In genomic region chr2:240678043-240678442, GRCh38 we compare ENCODE assay signal across 16 cellular contexts. TPM values are rescaled to one million over a fixed set of nuclear protein-coding genes. Genes with fewer than 3 reads are reported as not detected.
A peak's percentile ranks its signal among the peaks of the same experiment; 100 is the strongest.
DNase-seq lines count a peak whose midpoint lies in the region; ATAC-seq, FAIRE-seq and TF ChIP-seq lines count a peak whose summit lies in the region.
"Not testable (repeated sequence)": the region's sequence is repeated elsewhere in the genome, so short reads cannot be mapped to it uniquely, and the experiment has no call there.
"Had no signal": no experiment of that assay in that cellular context is flagged by ENCODE, and none has a peak within 500 bp of the region (broad histone marks: within the 10 kb centered on the region; RNA-seq: fewer than 3 reads in every experiment).

No MANE protein-coding gene starts in this region.

- not testable (repeated sequence) for H3K27me3 ChIP-seq in bronchial epithelial cell (ENCODE audit: control insufficient read depth, insufficient read depth, low read length)

- intact Hi-C loops in left colon (cut with DNase I, micrococcal nuclease); mucosa of descending colon (cut with DNase I, micrococcal nuclease); sciatic nerve (cut with DNase I): not testable (repeated sequence)

- not testable (repeated sequence) for DNase-seq in bronchial epithelial cell (ENCODE audit: low read depth); left colon; left lobe of liver (ENCODE audit: low spot score); mucosa of descending colon; sciatic nerve (ENCODE audit: low spot score)

- H3K4me3 ChIP-seq in bronchial epithelial cell (ENCODE audit: low read depth, low read length); mucosa of descending colon: not testable (repeated sequence)

- not testable (repeated sequence) for H3K36me3 ChIP-seq in bronchial epithelial cell (ENCODE audit: control insufficient read depth, insufficient read depth, low read length); mucosa of descending colon (ENCODE audit: low read depth)

- ATAC-seq in left colon: peak; percentile 55
- ATAC-seq in left lobe of liver: peak; percentile 7
- ATAC-seq in mucosa of descending colon: peak; percentile 54
- ATAC-seq in sciatic nerve: peak; percentile 37

- H3K4me1 ChIP-seq in mucosa of descending colon (ENCODE audit: low read depth): not testable (repeated sequence)

- TF ChIP-seq CTCF in bronchial epithelial cell (IDR thresholded peaks at IDR 0.05; ENCODE audit: insufficient read depth, low read length, severe bottlenecking); mucosa of descending colon (IDR thresholded peaks at IDR 0.05): not testable (repeated sequence)

- not testable (repeated sequence) for H3K9me3 ChIP-seq in mucosa of descending colon

- FAIRE-seq in bronchial epithelial cell (lab: Jason Lieb, UNC): peak; percentile 88

RNA-seq across cellular contexts. Expression of gene AQP12B, which starts 4.6 kb away (rescaled TPM):
- total RNA-seq in bronchial epithelial cell: not detected in 2 replicates
- 1 to 10 TPM in 1 of 2 donors, under 1 TPM in 1; 0.85 to 2.4 TPM for total RNA-seq in left colon
- total RNA-seq in left lobe of liver: not detected
- total RNA-seq in mucosa of descending colon: 1 to 10 TPM in 2 of 3 donors, under 1 TPM in 1; 0.16 to 10.0 (median 3.9) TPM
- not detected for total RNA-seq in sciatic nerve
- total RNA-seq: A172; A673; B cell; Caco-2; Calu3; CD4-positive, alpha-beta memory T cell; CD4-positive, alpha-beta T cell; CD4-positive, CD25-positive, alpha-beta regulatory T cell; CD8-positive, alpha-beta memory T cell; CD8-positive, alpha-beta T cell; Daoy had no signal

RNA-seq across cellular contexts. Expression of gene AQP12A, which starts 13.6 kb away (rescaled TPM):
- not detected in 2 replicates for total RNA-seq in bronchial epithelial cell
- 1 to 10 TPM in 1 of 2 donors, under 1 TPM in 1; 0.92 to 4.0 TPM for total RNA-seq in left colon
- total RNA-seq in left lobe of liver: not detected
- total RNA-seq in mucosa of descending colon: 10 to 100 TPM in 1 of 3 donors, 1 to 10 TPM in 1, not detected in 1; 9.7 to 18.9 TPM
- not detected for total RNA-seq in sciatic nerve
- total RNA-seq: A172; A673; B cell; Caco-2; Calu3; CD4-positive, alpha-beta memory T cell; CD4-positive, alpha-beta T cell; CD4-positive, CD25-positive, alpha-beta regulatory T cell; CD8-positive, alpha-beta memory T cell; CD8-positive, alpha-beta T cell; Daoy had no signal

RNA-seq across cellular contexts. Expression of gene GPR35, which starts 52.8 kb away (rescaled TPM):
- total RNA-seq in bronchial epithelial cell: 0.26 and 0.38 TPM in 2 replicates
- 10 to 100 TPM; 67.5 to 84.3 TPM for total RNA-seq in left colon
- total RNA-seq in left lobe of liver: 0.53 TPM
- total RNA-seq in mucosa of descending colon: 100 to 1,000 TPM in 1 of 3 donors, 10 to 100 TPM in 2; 47.1 to 132 (median 76.8) TPM
- total RNA-seq in sciatic nerve: 3.2 TPM

Comparison
In these comparisons a context has a peak if more than half of its experiments do, and no peak if none do; other contexts are left out.
1. RNA of gene GPR35, which starts 52.8 kb away (total RNA-seq): 67.5 to 84.3 TPM in left colon and 47.1 to 132 TPM in mucosa of descending colon; 3.2 TPM in sciatic nerve (single experiment), 0.53 TPM in left lobe of liver (single experiment) and 0.26 to 0.38 TPM in bronchial epithelial cell; every median in the first group is over 10 times any median in the second.
2. Peak in every context shown above with its lines, with median percentiles within 50 percentile points of each other: ATAC-seq.